ENCODE assay signal across 22 cellular contexts in genomic region chr18:57787068-57787682, GRCh38. TPM values are rescaled to one million over a fixed set of nuclear protein-coding genes. Genes with fewer than 3 reads are reported as not detected.
A peak's percentile ranks its signal among the peaks of the same experiment; 100 is the strongest.
DNase-seq lines count a peak whose midpoint lies in the region; ATAC-seq, FAIRE-seq and TF ChIP-seq lines count a peak whose summit lies in the region.
"Had no signal": no experiment of that assay in that cellular context is flagged by ENCODE, and none has a peak within 500 bp of the region (broad histone marks: within the 10 kb centered on the region; RNA-seq: fewer than 3 reads in every experiment).

No MANE protein-coding gene starts in this region.

- no peak for TF ChIP-seq EP300 in HepG2 (IDR thresholded peaks at IDR 0.05; ENCODE audit: low read depth in 2 of 2, low read length in 2 of 2)
- TF ChIP-seq EP300 in HepG2 (CRISPR knock-in tag; IDR thresholded peaks at IDR 0.05; ENCODE audit: borderline replicate concordance) = no peak

- H3K79me2 ChIP-seq in HepG2 (ENCODE audit: insufficient read depth, low read length) = peaks cover 5% of the 10 kb centered on the region
- peaks cover 75% of the 10 kb centered on the region for H3K79me2 ChIP-seq in endothelial cell of umbilical vein (ENCODE audit: control insufficient read depth, insufficient read depth, low read length)

- intact Hi-C loops in right lobe of liver (cut with DNase I) = no loop called here
- intact Hi-C loops in HepG2 (cut with micrococcal nuclease; ENCODE audit: unreplicated experiment) = no loop called here
- intact Hi-C loops in endothelial cell of umbilical vein (cut with micrococcal nuclease) = loop anchor here (10.0 kb wide), 1 partner anchor 258 kb away; the partner anchor contains the start of gene NEDD4L
- intact Hi-C loops in pancreas (cut with DNase I) = no loop called here
- intact Hi-C loops in CD4-positive, alpha-beta T cell (cut with DNase I, micrococcal nuclease) = no loop called here

- POLR2A ChIA-PET in HepG2 (lab: Yijun Ruan, JAX) = interaction anchor here (1.2 kb wide), 1 partner anchor 10 kb away, joined by 5 read pairs; no protein-coding TSS in a partner anchor
- POLR2A ChIA-PET in endothelial cell of umbilical vein (lab: Charles Lee) = interaction anchor here (0.7 kb wide), 1 partner anchor 19 kb away, joined by 3 read pairs; no protein-coding TSS in a partner anchor
- POLR2A ChIA-PET in CD4-positive, alpha-beta T cell (lab: Charles Lee) = no interaction called here

- in situ Hi-C loops in HepG2 (cut with HindIII; ENCODE audit: extremely low pct_ligation_motif_present, low pct_unique_long_range_greater_than_20kb) = no loop called here

- no peak for TF ChIP-seq RAD21 in HepG2 (CRISPR knock-in tag; IDR thresholded peaks at IDR 0.05)

- DNase-seq in right lobe of liver = no peak
- no peak for DNase-seq in HepG2 (ENCODE audit: low spot score)
- peak; percentile 63 for DNase-seq in endothelial cell of umbilical vein (ENCODE audit: low read depth, low spot score)
- no peak for DNase-seq in pancreas
- DNase-seq in GM10266 (ENCODE audit: extremely low spot score) = no peak
- no peak for DNase-seq in CD4-positive, alpha-beta T cell
- no peak for DNase-seq in globus pallidus (ENCODE audit: low spot score)
- DNase-seq: ACHN; activated CD8-positive, alpha-beta memory T cell treated with anti-CD3 and anti-CD28 coated beads, Interleukin-2, amount 10 ng/mL, durations not matched to agents 7 days and 5 days; activated naive CD8-positive, alpha-beta T cell treated with anti-CD3 and anti-CD28 coated beads, Interleukin-2, amount 50 U/mL, for 24 hours; dorsolateral prefrontal cortex; glutamatergic neuron; lower lobe of right lung; NCI-H1694 treated with DMSO at 0.1 percent for 48 hours; NCI-H2227 treated with DMSO at 0.1 percent for 48 hours; stimulated activated naive CD8-positive, alpha-beta T cell treated with anti-CD3 and anti-CD28 coated beads, Interleukin-15, amount 100 ng/mL, for 72 hours; T1000 had no signal

- peaks cover 4% of the 10 kb centered on the region for H3K36me3 Mint-ChIP-seq in CD4-positive, alpha-beta T cell (ENCODE audit: low read depth)
- H3K36me3 Mint-ChIP-seq: activated CD8-positive, alpha-beta memory T cell treated with anti-CD3 and anti-CD28 coated beads, Interleukin-2, amount 10 ng/mL, durations not matched to agents 7 days and 5 days had no signal

- no peak overlapping the region for H3K27ac Mint-ChIP-seq in CD4-positive, alpha-beta T cell
- H3K27ac Mint-ChIP-seq: activated CD8-positive, alpha-beta memory T cell treated with anti-CD3 and anti-CD28 coated beads, Interleukin-2, amount 10 ng/mL, durations not matched to agents 7 days and 5 days; activated naive CD8-positive, alpha-beta T cell treated with anti-CD3 and anti-CD28 coated beads, Interleukin-2, amount 50 U/mL, for 24 hours had no signal

- dilution Hi-C loops in endothelial cell of umbilical vein (cut with MboI; ENCODE audit: extremely low pct_ligation_motif_present, low sequenced_read_pairs) = no loop called here

- peak overlapping the region; percentile 65 to 84 (median 66) for H3K27ac ChIP-seq in right lobe of liver
- H3K27ac ChIP-seq in HepG2 (ENCODE audit: extremely low read length, insufficient read depth, low read length) = no peak overlapping the region
- peak overlapping the region; percentile 26 for H3K27ac ChIP-seq in endothelial cell of umbilical vein (ENCODE audit: insufficient read depth, low read depth, low read length)
- peak overlapping the region in 3 of 4 donors; percentile 57 to 94 (median 87) for H3K27ac ChIP-seq in pancreas
- no peak overlapping the region for H3K27ac ChIP-seq in CD4-positive, alpha-beta T cell (ENCODE audit: low read depth, low read length)
- H3K27ac ChIP-seq: lower lobe of right lung, parathyroid adenoma had no signal

- H3K27me3 ChIP-seq in right lobe of liver (no peaks in the 10 kb centered on the region), HepG2 (ENCODE audit: control insufficient read depth in 1 of 2, insufficient read depth in 2 of 2, low read length in 2 of 2) (no peaks in the 10 kb centered on the region), endothelial cell of umbilical vein (ENCODE audit: control insufficient read depth in 2 of 2, insufficient read depth in 2 of 2, low read length in 2 of 2) (no peaks in the 10 kb centered on the region), pancreas (no peaks in the 10 kb centered on the region)
- no peaks in the 10 kb centered on the region for H3K27me3 ChIP-seq in CD4-positive, alpha-beta T cell (ENCODE audit: control insufficient read depth, insufficient read depth, low read length)
- H3K27me3 ChIP-seq: breast epithelium, dorsolateral prefrontal cortex had no signal

- BruUV-seq in HepG2 (replicated peaks; lab: Mats Ljungman, UMichigan) (no TSS peak), endothelial cell of umbilical vein (replicated peaks; lab: Mats Ljungman, UMichigan) (no TSS peak)

- no peak overlapping the region for H2AFZ ChIP-seq in HepG2 (ENCODE audit: low read length)
- no peak overlapping the region for H2AFZ ChIP-seq in endothelial cell of umbilical vein (ENCODE audit: low read depth, low read length)
- H2AFZ ChIP-seq: parathyroid adenoma had no signal

- no peaks in the 10 kb centered on the region for H3K9me1 ChIP-seq in endothelial cell of umbilical vein (replicated peaks; ENCODE audit: control insufficient read depth, extremely low read depth, insufficient read depth, low read length)

- CTCF ChIA-PET in HepG2 (lab: Yijun Ruan, JAX; ENCODE audit: low intra/inter-chr PET ratio, low total read pairs) (no interaction called here), endothelial cell of umbilical vein (lab: Charles Lee) (interaction anchor here (0.7 to 1.9 kb wide), 3 partner anchors 15 to 51 kb away, joined by 3 to 4 read pairs (median 3); no protein-coding TSS in a partner anchor)
- CTCF ChIA-PET in CD4-positive, alpha-beta T cell (lab: Charles Lee) = no interaction called here

- TF ChIP-seq POLR2A in right lobe of liver (IDR thresholded peaks at IDR 0.05) (no peak), HepG2 (IDR thresholded peaks at IDR 0.05; ENCODE audit: insufficient read depth in 1 of 2, low read depth in 2 of 2, low read length in 2 of 2) (no peak), endothelial cell of umbilical vein (IDR thresholded peaks at IDR 0.05; ENCODE audit: low read depth, low read length) (no peak)

- H3K4me3 ChIP-seq in right lobe of liver (no peak overlapping the region), HepG2 (replicated peaks in 1 of 3; ENCODE audit: insufficient read depth in 1 of 3, low read depth in 2 of 3, low read length in 3 of 3) (no peak overlapping the region), endothelial cell of umbilical vein (replicated peaks in 1 of 3; ENCODE audit: insufficient read depth in 1 of 3, low read depth in 1 of 3, low read length in 3 of 3) (no peak overlapping the region), pancreas (no peak overlapping the region)
- H3K4me3 ChIP-seq: breast epithelium, dorsolateral prefrontal cortex, lower lobe of right lung had no signal

- WGBS in right lobe of liver (ENCODE audit: insufficient coverage, low coverage, low lambda C conversion rate, missing lambda C conversion rate) = 72% methylated on average over 8 of the region's 11 CpGs
- 92% methylated on average over 11 of the region's 11 CpGs for WGBS in HepG2 (ENCODE audit: low lambda C conversion rate)
- 80 to 85% methylated on average over 11 of the region's 11 CpGs for WGBS in pancreas, 2 donors

- peaks cover 0 to 31% (median 9%) of the 10 kb centered on the region in 4 donors for H3K4me1 ChIP-seq in right lobe of liver
- peaks cover 39% of the 10 kb centered on the region for H3K4me1 ChIP-seq in HepG2 (ENCODE audit: insufficient read depth, low read length)
- H3K4me1 ChIP-seq in endothelial cell of umbilical vein (ENCODE audit: control insufficient read depth, extremely low read depth, insufficient read depth, low read length) = peaks cover 83% of the 10 kb centered on the region
- peaks cover 36 to 47% (median 36%) of the 10 kb centered on the region in 3 donors for H3K4me1 ChIP-seq in pancreas
- H3K4me1 ChIP-seq: breast epithelium had no signal

- no peak overlapping the region for H3K4me3 Mint-ChIP-seq in CD4-positive, alpha-beta T cell
- H3K4me3 Mint-ChIP-seq: activated CD8-positive, alpha-beta memory T cell treated with anti-CD3 and anti-CD28 coated beads, Interleukin-2, amount 10 ng/mL, durations not matched to agents 7 days and 5 days; activated naive CD8-positive, alpha-beta T cell treated with anti-CD3 and anti-CD28 coated beads, Interleukin-2, amount 50 U/mL, for 24 hours; stimulated activated naive CD8-positive, alpha-beta T cell treated with anti-CD3 and anti-CD28 coated beads, Interleukin-15, amount 100 ng/mL, for 72 hours had no signal

- no peaks in the 10 kb centered on the region for H3K27me3 Mint-ChIP-seq in CD4-positive, alpha-beta T cell
- H3K27me3 Mint-ChIP-seq: activated CD8-positive, alpha-beta memory T cell treated with anti-CD3 and anti-CD28 coated beads, Interleukin-2, amount 10 ng/mL, durations not matched to agents 7 days and 5 days; activated naive CD8-positive, alpha-beta T cell treated with anti-CD3 and anti-CD28 coated beads, Interleukin-2, amount 50 U/mL, for 24 hours; stimulated activated naive CD8-positive, alpha-beta T cell treated with anti-CD3 and anti-CD28 coated beads, Interleukin-15, amount 100 ng/mL, for 72 hours had no signal

- no peak overlapping the region for H3K4me2 ChIP-seq in HepG2 (ENCODE audit: low read depth, low read length)
- peak overlapping the region; percentile 38 for H3K4me2 ChIP-seq in endothelial cell of umbilical vein (ENCODE audit: insufficient read depth, low read length)

- H4K20me1 ChIP-seq in HepG2 (ENCODE audit: insufficient read depth, low read length) (no peaks in the 10 kb centered on the region), endothelial cell of umbilical vein (replicated peaks; ENCODE audit: control insufficient read depth, extremely low read depth, insufficient read depth, low read length) (no peaks in the 10 kb centered on the region)

- TF ChIP-seq CTCF in right lobe of liver (IDR thresholded peaks at IDR 0.05) (no peak), HepG2 (CRISPR knock-in tag; IDR thresholded peaks at IDR 0.05) (no peak), endothelial cell of umbilical vein (IDR thresholded peaks at IDR 0.05; ENCODE audit: extremely low read depth in 1 of 2, insufficient read depth in 1 of 2, low read depth in 1 of 2, low read length in 2 of 2) (no peak), pancreas (IDR thresholded peaks at IDR 0.05) (no peak), GM10266 (IDR thresholded peaks at IDR 0.05; ENCODE audit: control insufficient read depth, insufficient read depth, low read depth, missing control alignments) (no peak)
- no peak for TF ChIP-seq CTCF in CD4-positive, alpha-beta T cell (IDR thresholded peaks at IDR 0.05)

- ATAC-seq in right lobe of liver = no peak
- ATAC-seq in HepG2 = no peak
- no peak for ATAC-seq in pancreas
- ATAC-seq in GM21515 (IDR thresholded peaks at IDR 0.05; ENCODE audit: unreplicated experiment) = no peak
- ATAC-seq in CD4-positive, alpha-beta T cell (ENCODE audit: poor library complexity) = no peak
- ATAC-seq: activated CD8-positive, alpha-beta memory T cell treated with anti-CD3 and anti-CD28 coated beads, Interleukin-2, amount 10 ng/mL, durations not matched to agents 7 days and 5 days; activated naive CD8-positive, alpha-beta T cell treated with anti-CD3 and anti-CD28 coated beads, Interleukin-2, amount 50 U/mL, for 24 hours; lower lobe of right lung; stimulated activated naive CD8-positive, alpha-beta T cell treated with anti-CD3 and anti-CD28 coated beads, Interleukin-15, amount 100 ng/mL, for 72 hours had no signal

- H3K36me3 ChIP-seq in right lobe of liver (no peaks in the 10 kb centered on the region), HepG2 (replicated peaks in 1 of 2; ENCODE audit: control insufficient read depth in 1 of 2, insufficient read depth in 2 of 2, low read length in 2 of 2) (no peaks in the 10 kb centered on the region), endothelial cell of umbilical vein (ENCODE audit: control insufficient read depth in 2 of 2, extremely low read depth in 1 of 2, insufficient read depth in 2 of 2, low read length in 2 of 2) (no peaks in the 10 kb centered on the region), pancreas (no peaks in the 10 kb centered on the region)
- H3K36me3 ChIP-seq: breast epithelium, lower lobe of right lung had no signal

- H3K9ac ChIP-seq in HepG2 (ENCODE audit: insufficient read depth, low read depth, low read length) (no peak overlapping the region), endothelial cell of umbilical vein (replicated peaks; ENCODE audit: extremely low read depth, insufficient read depth, low read length) (no peak overlapping the region)
- H3K9ac ChIP-seq: parathyroid adenoma had no signal

- H3K9me3 ChIP-seq in right lobe of liver = no peaks in the 10 kb centered on the region
- H3K9me3 ChIP-seq in HepG2 (ENCODE audit: low read length) = no peaks in the 10 kb centered on the region
- no peaks in the 10 kb centered on the region for H3K9me3 ChIP-seq in endothelial cell of umbilical vein (replicated peaks; ENCODE audit: control insufficient read depth, insufficient read depth, low read length)
- no peaks in the 10 kb centered on the region for H3K9me3 ChIP-seq in pancreas
- no peaks in the 10 kb centered on the region for H3K9me3 ChIP-seq in CD4-positive, alpha-beta T cell (ENCODE audit: control insufficient read depth, low read length)
- H3K9me3 ChIP-seq: breast epithelium, lower lobe of right lung had no signal

- FAIRE-seq in HepG2 (lab: Jason Lieb, UNC) = no peak
- no peak for FAIRE-seq in endothelial cell of umbilical vein (lab: Jason Lieb, UNC)
- FAIRE-seq in pancreas (lab: Jason Lieb, UNC) = peak; percentile 67
- FAIRE-seq: H54, RCC 7860 had no signal

- no peaks in the 10 kb centered on the region for H3K4me1 Mint-ChIP-seq in CD4-positive, alpha-beta T cell (ENCODE audit: low read depth)
- H3K4me1 Mint-ChIP-seq: activated CD8-positive, alpha-beta memory T cell treated with anti-CD3 and anti-CD28 coated beads, Interleukin-2, amount 10 ng/mL, durations not matched to agents 7 days and 5 days had no signal

- no peaks in the 10 kb centered on the region for H3K9me3 Mint-ChIP-seq in CD4-positive, alpha-beta T cell
- H3K9me3 Mint-ChIP-seq: activated naive CD8-positive, alpha-beta T cell treated with anti-CD3 and anti-CD28 coated beads, Interleukin-2, amount 50 U/mL, for 24 hours; stimulated activated naive CD8-positive, alpha-beta T cell treated with anti-CD3 and anti-CD28 coated beads, Interleukin-15, amount 100 ng/mL, for 72 hours had no signal

RNA-seq across cellular contexts. Expression of gene ATP8B1, which starts 15.9 kb away (rescaled TPM):
- total RNA-seq in right lobe of liver (10 to 100 TPM in 5 of 6 experiments, 1 to 10 TPM in 1; 9.0 to 18.4 (median 17.1) TPM), HepG2 (2016; rRNA removed; fragmentation: Illumina TruSeq; extraction: Trizol) (3.7 and 4.0 TPM in 2 replicates), endothelial cell of umbilical vein (86.5 and 100 TPM in 2 replicates), pancreas (10 to 100 TPM; 32.2 to 44.8 (median 38.8) TPM)
- total RNA-seq in HepG2 (2016; cell fraction: cytosol; rRNA removed; fragmentation: Illumina TruSeq; extraction: Trizol; ENCODE audit: low read depth) = 0.79 and 0.81 TPM in 2 replicates
- 3.1 and 4.2 TPM in 2 replicates for total RNA-seq in HepG2 (2016; cell fraction: insoluble cytoplasmic fraction; rRNA removed; fragmentation: Illumina TruSeq; extraction: Trizol)
- total RNA-seq in HepG2 (2016; cell fraction: membrane; rRNA removed; fragmentation: Illumina TruSeq; extraction: Trizol) = 2.1 and 2.3 TPM in 2 replicates
- 6.1 and 6.4 TPM in 2 replicates for total RNA-seq in HepG2 (2016; cell fraction: nucleus; rRNA removed; fragmentation: Illumina TruSeq; extraction: Trizol)
- polyA plus RNA-seq in HepG2 (2011; rRNA removed) (2.3 and 2.8 TPM in 2 replicates), endothelial cell of umbilical vein (42.7 and 49.3 TPM in 2 replicates), pancreas (10 to 100 TPM in 1 of 2 donors, 1 to 10 TPM in 1; 8.0 to 10.2 TPM)
- polyA plus RNA-seq in HepG2 (2011; cell fraction: cytosol; rRNA removed) = 1.5 and 2.0 TPM in 2 replicates
- 1.1 TPM in 2 replicates for polyA plus RNA-seq in HepG2 (2011; cell fraction: nucleus; rRNA removed)
- polyA plus RNA-seq in HepG2 (2012) = 1.3 and 1.7 TPM in 2 replicates
- polyA plus RNA-seq in HepG2 (2016; cell fraction: cytosol; fragmentation: Illumina TruSeq; extraction: Trizol; ENCODE audit: low read depth) = 0.23 and 0.26 TPM in 2 replicates
- polyA plus RNA-seq in HepG2 (2016; cell fraction: insoluble cytoplasmic fraction; fragmentation: Illumina TruSeq; extraction: Trizol; ENCODE audit: low read depth) = 1.3 and 1.4 TPM in 2 replicates
- 0.48 TPM in 2 replicates for polyA plus RNA-seq in HepG2 (2016; cell fraction: membrane; fragmentation: Illumina TruSeq; extraction: Trizol; ENCODE audit: low read depth)
- 3.1 and 4.7 TPM in 2 replicates for polyA plus RNA-seq in HepG2 (2016; cell fraction: nucleus; fragmentation: Illumina TruSeq; extraction: Trizol; ENCODE audit: insufficient read depth, low read depth)
- 0.89 and 4.0 TPM in 2 replicates for polyA minus RNA-seq in HepG2 (2011; rRNA and poly(A)+ RNA removed; ENCODE audit: low replicate concordance)
- polyA minus RNA-seq in HepG2 (2011; cell fraction: cytosol; rRNA and poly(A)+ RNA removed) = 3.3 and 5.1 TPM in 2 replicates
- 6.0 and 8.6 TPM in 2 replicates for polyA minus RNA-seq in HepG2 (2011; cell fraction: nucleus; rRNA and poly(A)+ RNA removed)
- 32.7 and 33.4 TPM in 2 replicates for polyA plus RNA-seq in endothelial cell of umbilical vein (2011; cell fraction: cytosol; rRNA removed)
- polyA plus RNA-seq in endothelial cell of umbilical vein (2011; cell fraction: nucleus; rRNA removed) = 82.2 and 90.1 TPM in 2 replicates
- 17.7 and 27.5 TPM in 2 replicates for polyA plus RNA-seq in endothelial cell of umbilical vein (2012)
- 164 and 167 TPM in 2 replicates for polyA minus RNA-seq in endothelial cell of umbilical vein
- polyA minus RNA-seq in endothelial cell of umbilical vein (2011; cell fraction: cytosol; rRNA and poly(A)+ RNA removed) = 0.72 TPM
- polyA minus RNA-seq in endothelial cell of umbilical vein (2011; cell fraction: nucleus; rRNA and poly(A)+ RNA removed) = 135 and 183 TPM in 2 replicates
- total RNA-seq in CD4-positive, alpha-beta T cell = not detected

Comparison
In these comparisons a context has a peak if more than half of its experiments do, and no peak if none do; other contexts are left out.
1. H3K27ac ChIP-seq: peak in right lobe of liver (3 of 3), endothelial cell of umbilical vein (single experiment) and pancreas (3 of 4); none in HepG2 (single experiment) and CD4-positive, alpha-beta T cell (single experiment).